In genomic region chr5:96781031-96781733, GRCh38 we compare ENCODE assay signal across 10 cellular contexts. TPM values are rescaled to one million over a fixed set of nuclear protein-coding genes. Genes with fewer than 3 reads are reported as not detected.
DNase-seq lines count a peak whose midpoint lies in the region; ATAC-seq and TF ChIP-seq lines count a peak whose summit lies in the region.
"Had no signal": no experiment of that assay in that cellular context is flagged by ENCODE, and none has a peak within 500 bp of the region (broad histone marks: within the 10 kb centered on the region; RNA-seq: fewer than 3 reads in every experiment).

No MANE protein-coding gene starts in this region.

- TF ChIP-seq POLR2A in HCT116 (IDR thresholded peaks at IDR 0.05; ENCODE audit: borderline replicate concordance, extremely low read depth, insufficient read depth, insufficient read length) = no peak

- H3K27ac Mint-ChIP-seq in activated CD4-positive, alpha-beta T cell treated with anti-CD3 and anti-CD28 coated beads, Interleukin-2, amount 10 ng/mL, durations not matched to agents 24 days and 14 days = no peak overlapping the region
- H3K27ac Mint-ChIP-seq: neural progenitor cell had no signal

- no peak for TF ChIP-seq RAD21 in HCT116 (IDR thresholded peaks at IDR 0.05; ENCODE audit: low read depth)

- no peaks in the 10 kb centered on the region for H3K9me3 ChIP-seq in HCT116 (ENCODE audit: control insufficient read depth in 1 of 2, insufficient read depth in 1 of 2, low read depth in 1 of 2, low read length in 2 of 2)
- no peaks in the 10 kb centered on the region for H3K9me3 ChIP-seq in SJSA1 (replicated peaks)
- H3K9me3 ChIP-seq in BE2C = no peaks in the 10 kb centered on the region

- H3K4me1 Mint-ChIP-seq in activated CD4-positive, alpha-beta T cell treated with anti-CD3 and anti-CD28 coated beads, Interleukin-2, amount 10 ng/mL, durations not matched to agents 24 days and 14 days = peaks cover 2% of the 10 kb centered on the region
- H3K4me1 Mint-ChIP-seq: neural progenitor cell had no signal

- RAD21 ChIA-PET in HCT116 (lab: Charles Lee; ENCODE audit: low non-redundant PET in 1 of 2, low total read pairs in 2 of 2, uncharacterized antibody in 2 of 2, unreplicated experiment in 2 of 2) = no interaction called here

- H3K9ac ChIP-seq in HCT116 (ENCODE audit: low read length) = no peak overlapping the region
- H3K9ac ChIP-seq: neural progenitor cell had no signal

- no peaks in the 10 kb centered on the region for H3K9me3 Mint-ChIP-seq in activated CD4-positive, alpha-beta T cell treated with anti-CD3 and anti-CD28 coated beads, Interleukin-2, amount 10 ng/mL, durations not matched to agents 24 days and 14 days
- H3K9me3 Mint-ChIP-seq: neural progenitor cell had no signal

- BruUV-seq in HCT116 (replicated peaks; lab: Mats Ljungman, UMichigan) = no TSS peak

- intact Hi-C loops in HCT116 (cut with micrococcal nuclease) = no loop called here
- intact Hi-C loops in activated CD4-positive, alpha-beta T cell treated with anti-CD3 and anti-CD28 coated beads, Interleukin-2, amount 10 ng/mL, durations not matched to agents 24 days and 14 days (cut with micrococcal nuclease) = no loop called here

- no peak overlapping the region for H2AFZ ChIP-seq in HCT116 (ENCODE audit: low read depth, low read length, poor library complexity, severe bottlenecking)
- H2AFZ ChIP-seq: neural progenitor cell had no signal

- H3K9me2 ChIP-seq in HCT116 (ENCODE audit: insufficient read depth) = no peaks in the 10 kb centered on the region

- H3K4me2 ChIP-seq in HCT116 (ENCODE audit: low read length) = peak overlapping the region; percentile 48
- H3K4me2 ChIP-seq: neural progenitor cell had no signal

- peaks cover 18 to 22% of the 10 kb centered on the region in 2 experiments for H3K4me1 ChIP-seq in HCT116 (ENCODE audit: control insufficient read depth in 1 of 2, insufficient read depth in 2 of 2, low read length in 2 of 2)
- H3K4me1 ChIP-seq in SJSA1 (replicated peaks) = peaks cover 12% of the 10 kb centered on the region
- H3K4me1 ChIP-seq in BE2C = peaks cover 15% of the 10 kb centered on the region
- H3K4me1 ChIP-seq: neural progenitor cell had no signal

- peaks cover 3% of the 10 kb centered on the region; the same call in 1 of the 2 replicates for H4K20me1 ChIP-seq in HCT116 (ENCODE audit: insufficient read depth)

- no peaks in the 10 kb centered on the region for H3K27me3 Mint-ChIP-seq in activated CD4-positive, alpha-beta T cell treated with anti-CD3 and anti-CD28 coated beads, Interleukin-2, amount 10 ng/mL, durations not matched to agents 24 days and 14 days

- peak; percentile 72 for ATAC-seq in HCT116
- ATAC-seq in HG03378 (IDR thresholded peaks at IDR 0.05; ENCODE audit: unreplicated experiment) = no peak
- ATAC-seq in GM18517 (IDR thresholded peaks at IDR 0.05; ENCODE audit: unreplicated experiment) = no peak

- DNase-seq in HCT116 (ENCODE audit: low read depth, low spot score) = peak; percentile 38
- peak in 1 of 2 experiments; percentile 37 for DNase-seq in SJSA1 (ENCODE audit: low read depth in 1 of 2, low spot score in 2 of 2)
- DNase-seq in fibroblast of the aortic adventitia (ENCODE audit: low read depth) = peak; percentile 91
- no peak for DNase-seq in BE2C
- no peak for DNase-seq in activated CD4-positive, alpha-beta T cell treated with anti-CD3 and anti-CD28 coated beads, Interleukin-2, amount 10 ng/mL, durations not matched to agents 24 days and 14 days
- DNase-seq: NCI-H2171 had no signal

- H3K36me3 Mint-ChIP-seq in activated CD4-positive, alpha-beta T cell treated with anti-CD3 and anti-CD28 coated beads, Interleukin-2, amount 10 ng/mL, durations not matched to agents 24 days and 14 days (ENCODE audit: low read depth) = peaks cover 74% of the 10 kb centered on the region

- H3K36me3 ChIP-seq in HCT116 (ENCODE audit: control insufficient read depth in 1 of 2, insufficient read depth in 2 of 2, low read length in 2 of 2) (peaks cover 3 to 6% of the 10 kb centered on the region in 2 experiments; a peak in 2 of 4 replicates), SJSA1 (peaks cover 71% of the 10 kb centered on the region), BE2C (no peaks in the 10 kb centered on the region; the same call in 1 of the 2 replicates)
- H3K36me3 ChIP-seq: neural progenitor cell had no signal

- no peaks in the 10 kb centered on the region for H3K79me2 ChIP-seq in HCT116 (ENCODE audit: insufficient read depth, low read length)

- TF ChIP-seq CTCF in HCT116 (IDR thresholded peaks at IDR 0.05 in 2 of 3, conservative IDR thresholded peaks at IDR 0.05 in 1 of 3; ENCODE audit: borderline replicate concordance in 1 of 3, insufficient read depth in 1 of 3, low read depth in 2 of 3, low read length in 2 of 3) = no peak
- TF ChIP-seq CTCF in fibroblast of the aortic adventitia (IDR thresholded peaks at IDR 0.05; ENCODE audit: insufficient read depth, low read length) = no peak
- no peak for TF ChIP-seq CTCF in BE2C (IDR thresholded peaks at IDR 0.05; ENCODE audit: low read depth, low read length)

- H3K4me3 Mint-ChIP-seq in activated CD4-positive, alpha-beta T cell treated with anti-CD3 and anti-CD28 coated beads, Interleukin-2, amount 10 ng/mL, durations not matched to agents 24 days and 14 days = no peak overlapping the region
- H3K4me3 Mint-ChIP-seq: neural progenitor cell had no signal

- H3K27me3 ChIP-seq in HCT116 (ENCODE audit: insufficient read depth, low read length) (no peaks in the 10 kb centered on the region), SJSA1 (replicated peaks) (no peaks in the 10 kb centered on the region), BE2C (no peaks in the 10 kb centered on the region)
- H3K27me3 ChIP-seq: neural progenitor cell had no signal

- CTCF ChIA-PET in HCT116 (lab: Charles Lee) = interaction anchor here (1.0 to 1.3 kb wide), 2 partner anchors 28 to 88 kb away, joined by 4 read pairs; no protein-coding TSS in a partner anchor

- POLR2A ChIA-PET in HCT116 (lab: Charles Lee) = interaction anchor here (0.7 kb wide), 1 partner anchor 150 kb away, joined by 4 read pairs; no protein-coding TSS in a partner anchor

- peak overlapping the region; percentile 42; the same call in 1 of the 2 replicates for H3K27ac ChIP-seq in HCT116 (ENCODE audit: low read depth, low read length)
- peak overlapping the region; percentile 11 for H3K27ac ChIP-seq in SJSA1
- peak overlapping the region in 11 of 21 experiments; percentile 20 to 66 (median 48) for H3K27ac ChIP-seq in skin epidermis
- H3K27ac ChIP-seq: neural progenitor cell had no signal

- H3K4me3 ChIP-seq in HCT116 (replicated peaks in 1 of 2; ENCODE audit: low read depth in 1 of 2, low read length in 2 of 2) (no peak overlapping the region), SJSA1 (no peak overlapping the region), fibroblast of the aortic adventitia (ENCODE audit: low read depth, low read length) (no peak overlapping the region), skin epidermis (no peak overlapping the region), BE2C (ENCODE audit: low read depth, low read length) (no peak overlapping the region)
- H3K4me3 ChIP-seq: neural progenitor cell had no signal

TF ChIP-seq in HCT116, 20 proteins besides CTCF, POLR2A, EP300 and RAD21:
- TF ChIP-seq CBX3 (IDR thresholded peaks at IDR 0.05; ENCODE audit: low read depth) = no peak
- TF ChIP-seq ATF3 (IDR thresholded peaks at IDR 0.05) = no peak
- TF ChIP-seq SIN3A (IDR thresholded peaks at IDR 0.05; ENCODE audit: low read depth) = no peak
- TF ChIP-seq TCF7L2 (IDR thresholded peaks at IDR 0.05; ENCODE audit: borderline replicate concordance, extremely low read depth, insufficient read depth, insufficient read length) = peak; percentile 34
- no peak for TF ChIP-seq EZH2phosphoT487 (IDR thresholded peaks at IDR 0.05; ENCODE audit: borderline replicate concordance)
- TF ChIP-seq SP1 (IDR thresholded peaks at IDR 0.05; ENCODE audit: low read depth) = peak; percentile 59
- TF ChIP-seq ZNF274 (IDR thresholded peaks at IDR 0.05; ENCODE audit: low read depth, low read length) = no peak
- peak; percentile 83 for TF ChIP-seq CEBPB (IDR thresholded peaks at IDR 0.05; ENCODE audit: low read depth)
- TF ChIP-seq FOSL1 (IDR thresholded peaks at IDR 0.05; ENCODE audit: low read depth) = peak; percentile 80
- TF ChIP-seq JUND (IDR thresholded peaks at IDR 0.05) = peak; percentile 72
TF ChIP-seq in HCT116: peak in this region for 5.

RNA-seq across cellular contexts. Expression of gene ERAP1, which starts 26.6 kb away (rescaled TPM):
- total RNA-seq in HCT116 (2021; ENCODE audit: unreplicated experiment) (9.7 TPM), fibroblast of the aortic adventitia (ENCODE audit: low replicate concordance) (21.8 and 36.2 TPM in 2 replicates)
- 5.0 and 6.6 TPM in 2 replicates for polyA plus RNA-seq in HCT116 (2012)
- total RNA-seq in SJSA1 (2014; rRNA removed; shearing (Covaris generic)) = 45.0 and 57.2 TPM in 2 replicates
- polyA plus RNA-seq in BE2C (2012; ENCODE audit: insufficient read depth, insufficient read length, low read depth) = 13.0 TPM
- 91.6 and 99.1 TPM in 2 replicates for total RNA-seq in activated CD4-positive, alpha-beta T cell treated with anti-CD3 and anti-CD28 coated beads, Interleukin-2, amount 10 ng/mL, durations not matched to agents 24 days and 14 days

Comparison
In these comparisons a context has a peak if more than half of its experiments do, and no peak if none do; other contexts are left out.
1. DNase-seq: peak in HCT116 (single experiment) and fibroblast of the aortic adventitia (single experiment); none in BE2C (single experiment) and activated CD4-positive, alpha-beta T cell treated with anti-CD3 and anti-CD28 coated beads, Interleukin-2, amount 10 ng/mL, durations not matched to agents 24 days and 14 days (single experiment).
2. Peak in every context shown above with its lines, with median percentiles within 50 percentile points of each other: H3K27ac ChIP-seq.